In genomic region chr5:173746050-173746449, GRCh38 we compare ENCODE assay signal across 1 cellular context.
TF ChIP-seq lines count a peak whose summit lies in the region.

No MANE protein-coding gene starts in this region.

TF ChIP-seq in K562, 482 proteins besides CTCF, POLR2A, EP300 and RAD21 (continued from another document):
- TF ChIP-seq RREB1 (CRISPR knock-in tag; IDR thresholded peaks at IDR 0.05): no peak
- TF ChIP-seq MAFG (tag; conservative IDR thresholded peaks at IDR 0.05): peak; percentile 91
- no peak for TF ChIP-seq ZNF175 (CRISPR knock-in tag; IDR thresholded peaks at IDR 0.05; ENCODE audit: low read depth)
- TF ChIP-seq FUS (optimal IDR thresholded peaks at IDR 0.05; ENCODE audit: low read depth, low read length): no peak
- no peak for TF ChIP-seq ZNF280A (IDR thresholded peaks at IDR 0.05; ENCODE audit: low read depth, partially characterized antibody)
- TF ChIP-seq DPF2 (IDR thresholded peaks at IDR 0.05): peak; percentile 69; the same call in 1 of the 2 replicates
- no peak for TF ChIP-seq IFI16 (CRISPR knock-in tag; IDR thresholded peaks at IDR 0.05)
- no peak for TF ChIP-seq KDM2B (CRISPR knock-in tag; IDR thresholded peaks at IDR 0.05)
- TF ChIP-seq AFF4 (CRISPR knock-in tag; IDR thresholded peaks at IDR 0.05): no peak
- peak; percentile 91 for TF ChIP-seq C11orf30 (IDR thresholded peaks at IDR 0.05; ENCODE audit: low read depth)
- peak; percentile 95 for TF ChIP-seq NFE2 (IDR thresholded peaks at IDR 0.05; ENCODE audit: low read depth)
- TF ChIP-seq ZNF445 (CRISPR knock-in tag; IDR thresholded peaks at IDR 0.05; ENCODE audit: low read depth): no peak
- no peak for TF ChIP-seq SAP30 (IDR thresholded peaks at IDR 0.05; ENCODE audit: borderline replicate concordance, insufficient read depth, low read depth, low read length, poor library complexity, severe bottlenecking)
- TF ChIP-seq ZNF133 (CRISPR knock-in tag; IDR thresholded peaks at IDR 0.05): no peak
- TF ChIP-seq E2F3 (CRISPR knock-in tag; IDR thresholded peaks at IDR 0.05): no peak
- no peak for TF ChIP-seq TAL1 (IDR thresholded peaks at IDR 0.05)
- no peak for TF ChIP-seq CAMTA2 (CRISPR knock-in tag; conservative IDR thresholded peaks at IDR 0.05)
- no peak for TF ChIP-seq ZNF165 (CRISPR knock-in tag; IDR thresholded peaks at IDR 0.05; ENCODE audit: borderline replicate concordance)
- TF ChIP-seq TAF9B (IDR thresholded peaks at IDR 0.05; ENCODE audit: partially characterized antibody): no peak
- no peak for TF ChIP-seq ZBTB12 (CRISPR knock-in tag; IDR thresholded peaks at IDR 0.05)
- no peak for TF ChIP-seq RHOXF2B (CRISPR knock-in tag; conservative IDR thresholded peaks at IDR 0.05)
- TF ChIP-seq ZNF511 (CRISPR knock-in tag; IDR thresholded peaks at IDR 0.05): no peak
- TF ChIP-seq RBBP5 (IDR thresholded peaks at IDR 0.05; ENCODE audit: borderline replicate concordance, insufficient read depth, low read length, poor library complexity, severe bottlenecking): no peak
- no peak for TF ChIP-seq NFRKB (IDR thresholded peaks at IDR 0.05; ENCODE audit: low read depth)
- no peak for TF ChIP-seq ZNF146 (CRISPR knock-in tag; IDR thresholded peaks at IDR 0.05; ENCODE audit: unreplicated experiment)
- TF ChIP-seq MYBL2 (IDR thresholded peaks at IDR 0.05; ENCODE audit: low read depth): no peak
- no peak for TF ChIP-seq MYBL2 (CRISPR knock-in tag; IDR thresholded peaks at IDR 0.05; ENCODE audit: borderline replicate concordance)
- no peak for TF ChIP-seq CBFA2T2 (conservative IDR thresholded peaks at IDR 0.05)
- no peak for TF ChIP-seq BRF1 (IDR thresholded peaks at IDR 0.05; ENCODE audit: borderline replicate concordance, extremely low read depth, insufficient read length)
- no peak for TF ChIP-seq NR1H2 (CRISPR knock-in tag; IDR thresholded peaks at IDR 0.05)
- no peak for TF ChIP-seq STAG1 (CRISPR knock-in tag; IDR thresholded peaks at IDR 0.05; ENCODE audit: borderline replicate concordance)
- TF ChIP-seq ZNF174 (CRISPR knock-in tag; IDR thresholded peaks at IDR 0.05): no peak
- TF ChIP-seq FOXM1 (IDR thresholded peaks at IDR 0.05; ENCODE audit: low read depth): peak; percentile 50; the same call in 1 of the 2 replicates
- no peak for TF ChIP-seq FOXM1 (CRISPR knock-in tag; IDR thresholded peaks at IDR 0.05; ENCODE audit: low read depth)
- no peak for TF ChIP-seq THRB (CRISPR knock-in tag; conservative IDR thresholded peaks at IDR 0.05)
- TF ChIP-seq BACH1 (tag; IDR thresholded peaks at IDR 0.05): 0 out of 2 replicates have a peak, but pooled peaks have one; percentile 56
- no peak for TF ChIP-seq MTA3 (IDR thresholded peaks at IDR 0.05; ENCODE audit: borderline replicate concordance)
- TF ChIP-seq FOXK2 (conservative IDR thresholded peaks at IDR 0.05 in 1 of 2, IDR thresholded peaks at IDR 0.05 in 1 of 2; ENCODE audit: low read depth in 2 of 2): peak in 1 of 2 experiments; percentile 48; a peak in 1 of 4 replicates
- TF ChIP-seq RNF219 (CRISPR knock-in tag; IDR thresholded peaks at IDR 0.05): no peak
